In genomic region chr20:61387204-61387958, GRCh38 we compare ENCODE assay signal across 11 cellular contexts.
A peak's percentile ranks its signal among the peaks of the same experiment; 100 is the strongest.
DNase-seq lines count a peak whose midpoint lies in the region; ATAC-seq, FAIRE-seq and TF ChIP-seq lines count a peak whose summit lies in the region.
"Had no signal": no experiment of that assay in that cellular context is flagged by ENCODE, and none has a peak within 500 bp of the region (broad histone marks: within the 10 kb centered on the region; RNA-seq: fewer than 3 reads in every experiment).

No MANE protein-coding gene starts in this region.

- H3K27me3 ChIP-seq in BE2C: no peaks in the 10 kb centered on the region
- H3K27me3 ChIP-seq in lung (ENCODE audit: control insufficient read depth, insufficient read depth): no peaks in the 10 kb centered on the region

- peak overlapping the region; percentile 51 for H3K4me3 Mint-ChIP-seq in MCF 10A (ENCODE audit: unreplicated experiment)
- H3K4me3 Mint-ChIP-seq: memory B cell had no signal

- no peaks in the 10 kb centered on the region for H3K27me3 Mint-ChIP-seq in MCF 10A (ENCODE audit: insufficient read depth, unreplicated experiment)
- H3K27me3 Mint-ChIP-seq: memory B cell had no signal

- peak overlapping the region; percentile 86 for H3K27ac Mint-ChIP-seq in MCF 10A (ENCODE audit: low read depth, unreplicated experiment)
- H3K27ac Mint-ChIP-seq: memory B cell had no signal

- 15 to 25% methylated on average over 13 of the region's 13 CpGs for WGBS in lung, 2 donors

- CTCF ChIA-PET in HEK293T (lab: Yijun Ruan, JAX): no interaction called here
- CTCF ChIA-PET in MCF 10A (lab: Yijun Ruan, JAX): interaction anchor here (1.5 kb wide), 1 partner anchor 509 kb away, joined by 6 read pairs; no protein-coding TSS in a partner anchor

- TF ChIP-seq CTCF in BE2C (IDR thresholded peaks at IDR 0.05; ENCODE audit: low read depth, low read length) (no peak), MCF 10A (IDR thresholded peaks at IDR 0.05; ENCODE audit: unreplicated experiment) (no peak), lung (IDR thresholded peaks at IDR 0.05; ENCODE audit: control extremely low read depth, extremely low read depth) (no peak), GM13976 (IDR thresholded peaks at IDR 0.05; ENCODE audit: borderline replicate concordance, control extremely low read depth, extremely low read depth, insufficient read depth, missing control alignments) (no peak)

- no peaks in the 10 kb centered on the region for H3K4me1 ChIP-seq in BE2C
- no peaks in the 10 kb centered on the region for H3K4me1 ChIP-seq in lung (ENCODE audit: control insufficient read depth in 2 of 2, insufficient read depth in 2 of 2, low read length in 2 of 2)

- H3K9me3 Mint-ChIP-seq in MCF 10A (ENCODE audit: unreplicated experiment): no peaks in the 10 kb centered on the region

- BruUV-seq in MCF 10A (replicated peaks; lab: Mats Ljungman, UMichigan): no TSS peak

- DNase-seq in BE2C (peak; percentile 52), HEK293T (ENCODE audit: extremely low spot score) (peak; percentile 65), MCF 10A (ENCODE audit: unreplicated experiment) (peak; percentile 78), lung (ENCODE audit: low spot score) (peak; percentile 35), GM13976 (ENCODE audit: low spot score) (no peak), GM19239 (ENCODE audit: insufficient read length, low spot score) (no peak)
- DNase-seq: NCI-H2029 had no signal

- POLR2A ChIA-PET in HEK293T (lab: Yijun Ruan, JAX) (no interaction called here), MCF 10A (lab: Yijun Ruan, JAX) (interaction anchor here (0.7 to 0.8 kb wide), 2 partner anchors 164 to 499 kb away, joined by 4 read pairs; no protein-coding TSS in a partner anchor)

- H3K4me1 Mint-ChIP-seq in MCF 10A (ENCODE audit: insufficient read depth, unreplicated experiment): peaks cover 17% of the 10 kb centered on the region
- H3K4me1 Mint-ChIP-seq: memory B cell had no signal

- H3K4me3 ChIP-seq in BE2C (ENCODE audit: low read depth, low read length) (no peak overlapping the region; the same call in 1 of the 2 replicates), lung (no peak overlapping the region)

- no peaks in the 10 kb centered on the region for H3K9me3 ChIP-seq in BE2C
- peaks cover 0 to 15% of the 10 kb centered on the region in 2 donors for H3K9me3 ChIP-seq in lung (ENCODE audit: control insufficient read depth in 2 of 2, insufficient read depth in 1 of 2, low read length in 1 of 2)

- intact Hi-C loops in MCF 10A (cut with micrococcal nuclease): no loop called here

- H3K36me3 ChIP-seq in BE2C: no peaks in the 10 kb centered on the region
- H3K36me3 ChIP-seq in lung (ENCODE audit: control insufficient read depth in 2 of 2, insufficient read depth in 2 of 2, low read length in 2 of 2): no peaks in the 10 kb centered on the region

- ATAC-seq in lung (ENCODE audit: insufficient read depth, low FRiP score) (no peak), HG02678 (IDR thresholded peaks at IDR 0.05; ENCODE audit: unreplicated experiment) (no peak), GM19035 (IDR thresholded peaks at IDR 0.05; ENCODE audit: unreplicated experiment) (no peak)

- H3K27ac ChIP-seq in lung (ENCODE audit: low read depth in 1 of 2, low read length in 1 of 2): no peak overlapping the region

- in situ Hi-C loops in GM13976 (cut with MboI; ENCODE audit: low sequenced_read_pairs, unreplicated experiment): no loop called here

- no peak for FAIRE-seq in GM19239 (lab: Jason Lieb, UNC)
- FAIRE-seq: TTC549 had no signal

- H3K36me3 Mint-ChIP-seq in MCF 10A (ENCODE audit: insufficient read depth, unreplicated experiment): peaks cover 6% of the 10 kb centered on the region
- H3K36me3 Mint-ChIP-seq: memory B cell had no signal

TF ChIP-seq in HEK293T, 16 proteins besides CTCF, POLR2A, EP300 and RAD21:
- TF ChIP-seq ZNF384 (IDR thresholded peaks at IDR 0.05) (no peak), BHLHE40 (IDR thresholded peaks at IDR 0.05; ENCODE audit: borderline replicate concordance) (no peak), FOXA1 (IDR thresholded peaks at IDR 0.05) (no peak), LEF1 (IDR thresholded peaks at IDR 0.05; ENCODE audit: borderline replicate concordance) (no peak), ARNT (IDR thresholded peaks at IDR 0.05) (no peak), PKNOX1 (IDR thresholded peaks at IDR 0.05) (no peak), TARDBP (IDR thresholded peaks at IDR 0.05) (no peak), CTBP1 (IDR thresholded peaks at IDR 0.05; ENCODE audit: borderline replicate concordance) (no peak), FOXM1 (IDR thresholded peaks at IDR 0.05; ENCODE audit: borderline replicate concordance) (no peak), NFRKB (IDR thresholded peaks at IDR 0.05) (no peak), FOXK2 (IDR thresholded peaks at IDR 0.05) (no peak), L3MBTL2 (conservative IDR thresholded peaks at IDR 0.05) (no peak), ELF4 (IDR thresholded peaks at IDR 0.05) (no peak), HDGF (IDR thresholded peaks at IDR 0.05; ENCODE audit: borderline replicate concordance) (no peak), SUZ12 (IDR thresholded peaks at IDR 0.05) (no peak)

Comparison
In these comparisons a context has a peak if more than half of its experiments do, and no peak if none do; other contexts are left out.
1. DNase-seq: peak in BE2C (single experiment), HEK293T (single experiment), MCF 10A (single experiment) and lung (single experiment); none in GM13976 (single experiment) and GM19239 (single experiment).